ENCODE assay signal across 31 cellular contexts in the genomic region with DNA sequence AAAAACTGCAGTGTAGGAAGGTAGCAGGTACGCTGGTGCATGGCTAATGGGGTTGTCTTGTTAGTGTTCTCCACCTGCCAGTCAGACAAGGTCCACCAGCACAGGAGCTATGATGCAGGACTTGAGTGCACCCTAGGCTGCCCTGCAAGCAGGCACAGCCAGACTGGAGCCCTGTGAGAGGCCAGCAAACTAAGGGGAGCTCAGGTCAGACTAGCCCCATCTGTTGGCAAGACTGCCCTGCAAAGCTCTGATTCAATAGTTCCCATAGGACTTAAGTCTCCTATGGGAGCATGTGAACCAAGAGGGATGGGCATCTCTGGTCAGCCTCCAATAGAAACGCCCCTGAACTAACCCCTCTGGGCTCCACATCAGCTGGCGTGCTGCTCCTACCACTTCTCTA.
"Had no signal": no experiment of that assay in that cellular context is flagged by ENCODE, and none has a peak within 500 bp of the region (broad histone marks: within the 10 kb centered on the region; RNA-seq: fewer than 3 reads in every experiment).

No MANE protein-coding gene starts in this region.

- H3K27me3 Mint-ChIP-seq: activated B cell treated with CpG ODN at 0.5 μM for 24 hours; activated CD4-positive, alpha-beta T cell treated with anti-CD3 and anti-CD28 coated beads for 36 hours; activated CD8-positive, alpha-beta memory T cell treated with anti-CD3 and anti-CD28 coated beads, Interleukin-2, amount 10 ng/mL, durations not matched to agents 7 days and 5 days; activated naive CD8-positive, alpha-beta T cell treated with anti-CD3 and anti-CD28 coated beads for 36 hours; naive B cell; stimulated activated naive B cell treated with anti-CD40 and anti-IgM and Interleukin-4, amounts not matched to agents 10 μg/mL and 1 μg/mL and 100 μg/mL, for 72 hours had no signal

- H3K4me3 Mint-ChIP-seq: activated B cell treated with CpG ODN at 0.5 μM for 24 hours; activated CD4-positive, alpha-beta T cell treated with anti-CD3 and anti-CD28 coated beads for 36 hours; activated CD8-positive, alpha-beta memory T cell treated with anti-CD3 and anti-CD28 coated beads, Interleukin-2, amount 10 ng/mL, durations not matched to agents 7 days and 5 days; activated CD8-positive, alpha-beta T cell treated with anti-CD3 and anti-CD28 coated beads, Interleukin-2, amount 10 ng/mL, durations not matched to agents 7 days and 5 days; activated naive CD8-positive, alpha-beta T cell treated with anti-CD3 and anti-CD28 coated beads for 36 hours; naive B cell; nephron progenitor cell; stimulated activated naive B cell treated with anti-CD40 and anti-IgM and Interleukin-4, amounts not matched to agents 10 μg/mL and 1 μg/mL and 100 μg/mL, for 72 hours had no signal

- H3K27ac Mint-ChIP-seq: activated B cell treated with CpG ODN at 0.5 μM for 24 hours; activated CD4-positive, alpha-beta T cell treated with anti-CD3 and anti-CD28 coated beads for 36 hours; activated CD8-positive, alpha-beta memory T cell treated with anti-CD3 and anti-CD28 coated beads, Interleukin-2, amount 10 ng/mL, durations not matched to agents 7 days and 5 days; activated CD8-positive, alpha-beta T cell treated with anti-CD3 and anti-CD28 coated beads, Interleukin-2, amount 10 ng/mL, durations not matched to agents 7 days and 5 days; activated naive CD8-positive, alpha-beta T cell treated with anti-CD3 and anti-CD28 coated beads for 36 hours; activated T-helper 2 cell treated with anti-CD3 and anti-CD28 coated beads, Interferon-gamma antibody, Interleukin-2, Interleukin-4, amounts not matched to agents 10 μg/mL and 5 μg/mL and 100 μg/mL, durations not matched to agents 14 hours and 24 hours and 36 hours; naive B cell; stimulated activated naive B cell treated with anti-CD40 and anti-IgM and Interleukin-4, amounts not matched to agents 10 μg/mL and 1 μg/mL and 100 μg/mL, for 72 hours had no signal

- H3K36me3 Mint-ChIP-seq: activated CD8-positive, alpha-beta memory T cell treated with anti-CD3 and anti-CD28 coated beads, Interleukin-2, amount 10 ng/mL, durations not matched to agents 7 days and 5 days; activated naive CD8-positive, alpha-beta T cell treated with anti-CD3 and anti-CD28 coated beads for 36 hours; naive B cell; stimulated activated naive B cell treated with anti-CD40 and anti-IgM and Interleukin-4, amounts not matched to agents 10 μg/mL and 1 μg/mL and 100 μg/mL, for 72 hours had no signal

- H3K9me3 Mint-ChIP-seq: activated B cell treated with CpG ODN at 0.5 μM for 24 hours, nephron progenitor cell had no signal

- ATAC-seq: activated CD4-positive, alpha-beta T cell treated with anti-CD3 and anti-CD28 coated beads for 36 hours; activated CD8-positive, alpha-beta memory T cell treated with anti-CD3 and anti-CD28 coated beads, Interleukin-2, amount 10 ng/mL, durations not matched to agents 7 days and 5 days; activated CD8-positive, alpha-beta T cell treated with anti-CD3 and anti-CD28 coated beads, Interleukin-2, amount 10 ng/mL, durations not matched to agents 7 days and 5 days; body of pancreas; gastroesophageal sphincter; pancreas had no signal

- H3K4me1 Mint-ChIP-seq: activated B cell treated with CpG ODN at 0.5 μM for 24 hours; activated CD4-positive, alpha-beta T cell treated with anti-CD3 and anti-CD28 coated beads for 36 hours; activated CD8-positive, alpha-beta memory T cell treated with anti-CD3 and anti-CD28 coated beads, Interleukin-2, amount 10 ng/mL, durations not matched to agents 7 days and 5 days; activated naive CD8-positive, alpha-beta T cell treated with anti-CD3 and anti-CD28 coated beads for 36 hours; naive B cell; nephron progenitor cell; stimulated activated naive B cell treated with anti-CD40 and anti-IgM and Interleukin-4, amounts not matched to agents 10 μg/mL and 1 μg/mL and 100 μg/mL, for 72 hours had no signal

- DNase-seq: activated B cell treated with CpG ODN at 0.5 μM for 24 hours; activated CD4-positive, alpha-beta T cell treated with anti-CD3 and anti-CD28 coated beads for 36 hours; activated CD8-positive, alpha-beta memory T cell treated with anti-CD3 and anti-CD28 coated beads, Interleukin-2, amount 10 ng/mL, durations not matched to agents 7 days and 5 days; activated CD8-positive, alpha-beta T cell treated with anti-CD3 and anti-CD28 coated beads, Interleukin-2, amount 10 ng/mL, durations not matched to agents 7 days and 5 days; activated naive CD4-positive, alpha-beta T cell treated with Interleukin-2 at 50 U/mL for 16 hours; activated naive CD8-positive, alpha-beta T cell treated with anti-CD3 and anti-CD28 coated beads for 36 hours; activated T-cell treated with anti-CD3 and anti-CD28 coated beads, Interleukin-2, amount 50 U/mL, for 48 hours; adrenal gland; aorta; body of pancreas; colonic mucosa; effector CD8-positive, alpha-beta T cell; erythroblast; head of caudate nucleus; hippocampal formation; left ventricle myocardium inferior; naive B cell; nephron progenitor cell; nucleus accumbens; pancreas; retina; sigmoid colon; small intestine; stimulated activated CD4-positive, alpha-beta T cell treated with anti-CD3 and anti-CD28 coated beads, Interleukin-4, amount 100 ng/mL, for 24 hours; stimulated activated naive B cell treated with anti-CD40 and anti-IgM and Interleukin-4, amounts not matched to agents 10 μg/mL and 1 μg/mL and 100 μg/mL, for 72 hours; stomach; T-helper 2 cell; thyroid gland; upper lobe of left lung had no signal
